Comparison of ENCODE assay signal across 1 cellular context in the genomic region with DNA sequence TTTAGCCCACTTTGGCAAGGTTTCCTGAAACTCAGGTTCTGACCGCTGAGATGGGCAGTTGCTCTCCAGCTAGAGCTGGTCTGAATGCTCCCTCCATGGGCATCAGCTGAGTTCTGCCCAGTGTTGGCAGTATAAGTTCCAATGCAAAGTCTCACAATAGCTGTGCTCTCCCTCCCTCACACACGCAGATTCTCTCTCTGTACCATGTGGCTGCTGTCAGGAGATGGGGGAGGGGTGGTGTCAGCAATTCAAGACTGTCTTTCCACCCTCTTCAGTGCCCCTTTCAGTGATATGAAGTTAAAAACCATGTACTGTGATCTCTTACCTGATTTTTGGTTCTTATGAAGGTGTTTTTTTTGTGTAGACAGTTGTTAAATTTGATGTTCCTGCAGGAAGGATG.
TF ChIP-seq lines count a peak whose summit lies in the region.

No MANE protein-coding gene starts in this region.

TF ChIP-seq in WTC11, 78 proteins besides CTCF, POLR2A, EP300 and RAD21 (continued from another document):
- TF ChIP-seq, protein P1, sequence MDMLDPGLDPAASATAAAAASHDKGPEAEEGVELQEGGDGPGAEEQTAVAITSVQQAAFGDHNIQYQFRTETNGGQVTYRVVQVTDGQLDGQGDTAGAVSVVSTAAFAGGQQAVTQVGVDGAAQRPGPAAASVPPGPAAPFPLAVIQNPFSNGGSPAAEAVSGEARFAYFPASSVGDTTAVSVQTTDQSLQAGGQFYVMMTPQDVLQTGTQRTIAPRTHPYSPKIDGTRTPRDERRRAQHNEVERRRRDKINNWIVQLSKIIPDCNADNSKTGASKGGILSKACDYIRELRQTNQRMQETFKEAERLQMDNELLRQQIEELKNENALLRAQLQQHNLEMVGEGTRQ (CRISPR knock-in tag; IDR thresholded peaks at IDR 0.05): peak; percentile 39; the same call in 1 of the 2 replicates
- TF ChIP-seq JAZF1 (CRISPR knock-in tag; IDR thresholded peaks at IDR 0.05): no peak
- TF ChIP-seq ESRRA (CRISPR knock-in tag; IDR thresholded peaks at IDR 0.05; ENCODE audit: borderline replicate concordance): no peak
- TF ChIP-seq ZNF232 (CRISPR knock-in tag; IDR thresholded peaks at IDR 0.05): no peak
- TF ChIP-seq ELF4 (CRISPR knock-in tag; IDR thresholded peaks at IDR 0.05; ENCODE audit: low read depth): no peak
- TF ChIP-seq CREM (CRISPR knock-in tag; IDR thresholded peaks at IDR 0.05): no peak
- TF ChIP-seq MXD4 (CRISPR knock-in tag; IDR thresholded peaks at IDR 0.05; ENCODE audit: borderline replicate concordance): no peak
- TF ChIP-seq, protein P2, sequence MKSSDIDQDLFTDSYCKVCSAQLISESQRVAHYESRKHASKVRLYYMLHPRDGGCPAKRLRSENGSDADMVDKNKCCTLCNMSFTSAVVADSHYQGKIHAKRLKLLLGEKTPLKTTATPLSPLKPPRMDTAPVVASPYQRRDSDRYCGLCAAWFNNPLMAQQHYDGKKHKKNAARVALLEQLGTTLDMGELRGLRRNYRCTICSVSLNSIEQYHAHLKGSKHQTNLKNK (CRISPR knock-in tag; IDR thresholded peaks at IDR 0.05): no peak
- TF ChIP-seq, protein P3, sequence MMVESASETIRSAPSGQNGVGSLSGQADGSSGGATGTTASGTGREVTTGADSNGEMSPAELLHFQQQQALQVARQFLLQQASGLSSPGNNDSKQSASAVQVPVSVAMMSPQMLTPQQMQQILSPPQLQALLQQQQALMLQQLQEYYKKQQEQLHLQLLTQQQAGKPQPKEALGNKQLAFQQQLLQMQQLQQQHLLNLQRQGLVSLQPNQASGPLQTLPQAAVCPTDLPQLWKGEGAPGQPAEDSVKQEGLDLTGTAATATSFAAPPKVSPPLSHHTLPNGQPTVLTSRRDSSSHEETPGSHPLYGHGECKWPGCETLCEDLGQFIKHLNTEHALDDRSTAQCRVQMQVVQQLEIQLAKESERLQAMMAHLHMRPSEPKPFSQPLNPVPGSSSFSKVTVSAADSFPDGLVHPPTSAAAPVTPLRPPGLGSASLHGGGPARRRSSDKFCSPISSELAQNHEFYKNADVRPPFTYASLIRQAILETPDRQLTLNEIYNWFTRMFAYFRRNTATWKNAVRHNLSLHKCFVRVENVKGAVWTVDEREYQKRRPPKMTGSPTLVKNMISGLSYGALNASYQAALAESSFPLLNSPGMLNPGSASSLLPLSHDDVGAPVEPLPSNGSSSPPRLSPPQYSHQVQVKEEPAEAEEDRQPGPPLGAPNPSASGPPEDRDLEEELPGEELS (CRISPR knock-in tag; IDR thresholded peaks at IDR 0.05): no peak
- TF ChIP-seq SMAD4 (CRISPR knock-in tag; IDR thresholded peaks at IDR 0.05): no peak
- no peak for TF ChIP-seq RORB (CRISPR knock-in tag; IDR thresholded peaks at IDR 0.05)
- TF ChIP-seq OVOL2 (CRISPR knock-in tag; IDR thresholded peaks at IDR 0.05; ENCODE audit: borderline replicate concordance): no peak
- TF ChIP-seq FOXJ3 (CRISPR knock-in tag; IDR thresholded peaks at IDR 0.05; ENCODE audit: borderline replicate concordance): no peak
